11 cellular contexts compared by ENCODE assay signal in the genomic region with DNA sequence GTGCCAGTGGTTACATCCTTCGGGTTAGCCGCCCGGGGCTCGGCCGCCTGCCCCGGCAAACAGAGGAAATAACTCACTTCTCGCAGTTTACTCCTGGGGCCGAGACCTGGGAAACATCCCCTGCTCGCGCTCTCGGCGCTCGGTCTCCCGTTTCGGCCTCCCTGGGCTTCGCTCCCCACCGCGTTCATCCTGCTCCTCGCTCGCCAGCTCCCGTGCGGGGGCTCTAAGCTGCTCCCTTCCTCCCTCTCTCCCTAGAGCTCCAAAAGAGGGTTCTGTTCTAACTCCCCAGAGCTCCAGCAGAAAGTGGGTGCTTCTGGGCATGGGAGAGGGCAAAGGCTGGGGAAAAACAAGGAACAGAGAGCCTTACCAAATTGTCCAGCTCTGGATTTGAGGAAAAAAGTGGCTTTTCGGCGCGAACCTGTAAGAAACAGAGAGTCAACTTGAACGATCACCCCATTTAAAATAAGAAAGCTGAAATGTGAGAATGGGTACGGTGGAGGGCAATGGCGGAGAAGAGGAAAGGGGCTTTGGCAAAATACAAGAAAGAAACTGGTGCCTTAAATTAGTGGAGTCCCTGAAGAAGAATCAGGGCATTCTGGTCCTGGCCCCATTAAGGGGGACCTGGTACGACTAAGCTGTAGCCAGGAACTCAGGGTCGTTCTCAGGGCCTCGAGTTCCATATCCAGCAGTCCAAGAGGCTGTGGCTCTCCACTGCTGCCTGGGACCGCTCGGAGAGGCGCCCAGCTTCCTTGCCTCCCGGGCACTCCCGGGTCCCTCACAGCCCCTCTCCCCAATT. TPM values are rescaled to one million over a fixed set of nuclear protein-coding genes. Genes with fewer than 3 reads are reported as not detected.
DNase-seq lines count a peak whose midpoint lies in the region; ATAC-seq and TF ChIP-seq lines count a peak whose summit lies in the region.
"Had no signal": no experiment of that assay in that cellular context is flagged by ENCODE, and none has a peak within 500 bp of the region (broad histone marks: within the 10 kb centered on the region; RNA-seq: fewer than 3 reads in every experiment).

No MANE protein-coding gene starts in this region.

- in situ Hi-C loops in HAP-1 (cut with MboI; ENCODE audit: low sequenced_read_pairs): loop anchor here (25.0 kb wide), 1 partner anchor 1583 kb away; no protein-coding TSS in a partner anchor

- peaks cover 30% of the 10 kb centered on the region for H3K4me1 ChIP-seq in HAP-1
- no peaks in the 10 kb centered on the region for H3K4me1 ChIP-seq in colonic mucosa

- H3K9ac ChIP-seq in colonic mucosa (ENCODE audit: low read depth in 2 of 2, low read length in 2 of 2): no peak overlapping the region

- TF ChIP-seq CTCF in colonic mucosa (IDR thresholded peaks at IDR 0.05) (no peak), omental fat pad (IDR thresholded peaks at IDR 0.05) (no peak)

- peak overlapping the region; percentile 80 for H3K4me3 ChIP-seq in HAP-1
- no peak overlapping the region for H3K4me3 ChIP-seq in colonic mucosa
- peak overlapping the region; percentile 82 for H3K4me3 ChIP-seq in skeletal muscle cell (ENCODE audit: low read depth, low read length)

- H3K27me3 ChIP-seq in HAP-1 (ENCODE audit: low read depth) (no peaks in the 10 kb centered on the region), colonic mucosa (peaks cover 34% of the 10 kb centered on the region)

- DNase-seq in HAP-1 (ENCODE audit: low spot score in 2 of 2): peak in 1 of 2 experiments; percentile 85
- no peak for DNase-seq in colonic mucosa
- peak; percentile 56 for DNase-seq in iris pigment epithelial cell (ENCODE audit: low read depth)
- no peak for DNase-seq in skeletal muscle cell (ENCODE audit: low read depth)
- DNase-seq in omental fat pad (ENCODE audit: low spot score): no peak
- DNase-seq in NCI-H2081 treated with DMSO at 0.1 percent for 48 hours (lab: John Stamatoyannopoulos, UW): no peak
- DNase-seq: NCI-H2227 treated with DMSO at 0.1 percent for 48 hours; stimulated activated CD4-positive, alpha-beta T cell treated with anti-CD3 and anti-CD28 coated beads, Interleukin-2, amount 100 ng/mL, for 48 hours had no signal

- intact Hi-C loops in colonic mucosa (cut with DNase I): no loop called here

- ATAC-seq in HG02885 (IDR thresholded peaks at IDR 0.05; ENCODE audit: poor library complexity, unreplicated experiment) (no peak), omental fat pad (ENCODE audit: low FRiP score) (no peak), GM21423 (IDR thresholded peaks at IDR 0.05; ENCODE audit: unreplicated experiment) (no peak)

- peak overlapping the region; percentile 55 for H3K27ac ChIP-seq in colonic mucosa

- H3K36me3 ChIP-seq in HAP-1 (replicated peaks): peaks cover 26% of the 10 kb centered on the region
- no peaks in the 10 kb centered on the region for H3K36me3 ChIP-seq in colonic mucosa

- H3K9me3 ChIP-seq in HAP-1: no peaks in the 10 kb centered on the region
- H3K9me3 ChIP-seq in colonic mucosa: no peaks in the 10 kb centered on the region

RNA-seq across cellular contexts. Expression of gene MEIS2, which starts 5.0 kb away (rescaled TPM):
- 1 to 10 TPM; 1.7 to 7.6 TPM for total RNA-seq in colonic mucosa
- 10 to 100 TPM; 28.3 to 87.5 (median 42.2) TPM for total RNA-seq in omental fat pad
- total RNA-seq: T-helper 2 cell treated with Interferon-gamma antibody and Interleukin-4, amounts not matched to agents 100 ng/mL and 5 ng/mL, for 36 hours had no signal
